In the genomic region with DNA sequence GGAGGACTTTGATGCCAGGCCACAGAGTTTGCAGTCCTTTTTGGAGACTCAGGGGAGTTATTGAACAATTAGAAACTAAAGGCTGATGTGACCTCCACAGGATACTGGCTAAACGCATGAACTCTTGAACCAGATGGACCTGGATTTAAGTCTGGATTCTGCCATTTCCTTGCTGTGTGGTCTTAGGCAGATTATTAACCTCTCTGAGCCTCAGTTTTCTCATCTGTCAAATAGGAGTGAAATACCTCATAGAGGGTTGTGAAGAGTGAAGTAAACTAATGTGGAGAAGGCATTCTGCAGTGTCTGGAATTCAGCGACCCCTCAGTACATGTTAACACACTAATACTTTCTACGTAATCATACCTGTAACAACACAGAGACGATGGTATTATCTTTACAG, we compare ENCODE assay signal across 1 cellular context.
TF ChIP-seq lines count a peak whose summit lies in the region.

No MANE protein-coding gene starts in this region.

TF ChIP-seq in K562, 482 proteins besides CTCF, POLR2A, EP300 and RAD21 (continued from another document):
- TF ChIP-seq ZFP36 (IDR thresholded peaks at IDR 0.05; ENCODE audit: low read depth, low read length, partially characterized antibody) (peak; percentile 81), NR2C2 (CRISPR knock-in tag; IDR thresholded peaks at IDR 0.05) (no peak), NR2C2 (tag; IDR thresholded peaks at IDR 0.05) (no peak), SPI1 (IDR thresholded peaks at IDR 0.05; ENCODE audit: borderline replicate concordance, low read depth, low read length) (no peak), KDM1A (IDR thresholded peaks at IDR 0.05) (peak; percentile 21 to 36; a peak in 1 of 4 replicates), SP2 (IDR thresholded peaks at IDR 0.05; ENCODE audit: extremely low read depth, low read depth, low read length, poor library complexity, severe bottlenecking) (no peak)
